Comparison of ENCODE assay signal across 8 cellular contexts in the genomic region with DNA sequence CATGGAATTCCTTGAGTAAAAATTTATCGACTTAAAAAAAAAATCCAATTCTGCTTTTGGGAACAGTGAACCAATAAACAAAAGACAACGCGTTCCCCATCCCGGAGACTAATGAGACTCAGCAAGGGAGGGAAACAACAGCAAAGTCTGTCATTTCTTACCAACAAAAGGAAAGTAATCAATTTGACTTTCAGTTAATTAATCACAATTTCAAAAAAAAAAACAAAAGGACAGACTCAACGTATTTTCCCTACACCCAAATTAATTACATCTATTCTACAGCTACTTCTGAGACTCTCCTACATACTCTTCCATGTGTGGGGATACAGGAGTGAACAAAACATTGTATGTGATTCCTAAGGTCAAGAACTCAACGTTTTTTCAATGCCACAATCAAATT. TPM values are rescaled to one million over a fixed set of nuclear protein-coding genes. Genes with fewer than 3 reads are reported as not detected.
DNase-seq lines count a peak whose midpoint lies in the region; ATAC-seq and TF ChIP-seq lines count a peak whose summit lies in the region.

No MANE protein-coding gene starts in this region.

- intact Hi-C loops in psoas muscle (cut with DNase I) = loop anchor here in 1 of 2 donors (5.0 to 10.0 kb wide), 2 partner anchors 37 to 130 kb away; partner anchors contain the start of gene FDX1

- H3K36me3 Mint-ChIP-seq in GM23338 (ENCODE audit: low read depth) = peaks cover under 1% of the 10 kb centered on the region; the same call in 1 of the 3 replicates

- no peak for TF ChIP-seq CTCF in GM23338 (conservative IDR thresholded peaks at IDR 0.05; ENCODE audit: low read depth in 2 of 2)
- no peak for TF ChIP-seq CTCF in epithelial cell of proximal tubule (conservative IDR thresholded peaks at IDR 0.05; ENCODE audit: low read depth, low read length)
- no peak for TF ChIP-seq CTCF in psoas muscle (IDR thresholded peaks at IDR 0.05)

- ATAC-seq in GM23338 (no peak), psoas muscle (no peak), GM21447 (IDR thresholded peaks at IDR 0.05; ENCODE audit: unreplicated experiment) (no peak), GM18907 (IDR thresholded peaks at IDR 0.05; ENCODE audit: unreplicated experiment) (no peak)

- no peak overlapping the region for H2AFZ ChIP-seq in GM23338

- H3K4me1 Mint-ChIP-seq in GM23338 = peaks cover 42% of the 10 kb centered on the region

- peak overlapping the region; percentile 95 for H3K4me2 ChIP-seq in GM23338

- peaks cover 3% of the 10 kb centered on the region for H3K27me3 Mint-ChIP-seq in GM23338 (ENCODE audit: insufficient read depth, low read depth, poor library complexity)

- H3K4me3 Mint-ChIP-seq in GM23338 = peak overlapping the region; percentile 87

- H3K4me3 ChIP-seq in GM23338 (peak overlapping the region; percentile 94), SJCRH30 (peak overlapping the region; percentile 97), epithelial cell of proximal tubule (ENCODE audit: low read depth, low read length) (peak overlapping the region; percentile 83), psoas muscle (peak overlapping the region; percentile 97)

- H3K27ac ChIP-seq in GM23338 (ENCODE audit: low read depth) = no peak overlapping the region
- no peak overlapping the region for H3K27ac ChIP-seq in SJCRH30
- peak overlapping the region; percentile 98 for H3K27ac ChIP-seq in psoas muscle

- no peaks in the 10 kb centered on the region for H3K9me2 ChIP-seq in GM23338 (ENCODE audit: insufficient read depth)

- H3K4me1 ChIP-seq in GM23338 (ENCODE audit: insufficient read depth) (peaks cover 21% of the 10 kb centered on the region), SJCRH30 (peaks cover 7% of the 10 kb centered on the region; the same call in 1 of the 2 replicates), psoas muscle (peaks cover 34% of the 10 kb centered on the region)

- no peak overlapping the region for H3K27ac Mint-ChIP-seq in GM23338

- no peak for DNase-seq in GM23338 (ENCODE audit: low spot score)
- DNase-seq in SJCRH30 = no peak
- no peak for DNase-seq in epithelial cell of proximal tubule (ENCODE audit: low read depth)
- DNase-seq in psoas muscle = no peak
- no peak for DNase-seq in GDM1 (lab: John Stamatoyannopoulos, UW)
- no peak for DNase-seq in NCI-H524 treated with DMSO at 0.1 percent for 48 hours (lab: John Stamatoyannopoulos, UW)

- no peaks in the 10 kb centered on the region; the same call in 2 of the 3 replicates for H3K9me3 Mint-ChIP-seq in GM23338

- H3F3A ChIP-seq in GM23338 (replicated peaks; ENCODE audit: low read depth) = 0 out of 2 replicates have a peak, but pooled peaks cover 3% of the 10 kb centered on the region

- H3K79me2 ChIP-seq in GM23338 (replicated peaks; ENCODE audit: insufficient read depth) = peaks cover 62% of the 10 kb centered on the region

- H4K20me1 ChIP-seq in GM23338 (replicated peaks; ENCODE audit: insufficient read depth) = peaks cover 13% of the 10 kb centered on the region; the same call in 1 of the 2 replicates

- H3K36me3 ChIP-seq in GM23338 (ENCODE audit: insufficient read depth) (no peaks in the 10 kb centered on the region), SJCRH30 (no peaks in the 10 kb centered on the region), psoas muscle (ENCODE audit: insufficient read depth in 1 of 2, low read depth in 1 of 2) (no peaks in the 10 kb centered on the region)

- WGBS in psoas muscle, 3 donors = 48 to 62% (median 59%) methylated on average over 6 of the region's 6 CpGs

- H3K9me3 ChIP-seq in SJCRH30 (replicated peaks) = no peaks in the 10 kb centered on the region
- no peaks in the 10 kb centered on the region for H3K9me3 ChIP-seq in psoas muscle

- H3K27me3 ChIP-seq in GM23338 (ENCODE audit: insufficient read depth) (no peaks in the 10 kb centered on the region), SJCRH30 (no peaks in the 10 kb centered on the region), psoas muscle (ENCODE audit: insufficient read depth in 3 of 3, low read length in 2 of 3) (no peaks in the 10 kb centered on the region)

TF ChIP-seq in GM23338, 12 proteins besides CTCF, POLR2A, EP300 and RAD21 (continues in another document):
- no peak for TF ChIP-seq JUNB (IDR thresholded peaks at IDR 0.05; ENCODE audit: unreplicated experiment)
- TF ChIP-seq ETS1 (IDR thresholded peaks at IDR 0.05) = no peak
- TF ChIP-seq REST (IDR thresholded peaks at IDR 0.05; ENCODE audit: unreplicated experiment) = no peak

RNA-seq across cellular contexts. Expression of gene RDX, which starts 1.9 kb away (rescaled TPM):
- total RNA-seq in GM23338 (2014; rRNA removed; shearing (Covaris generic)) = 43.2 and 45.2 TPM in 2 replicates
- 153 and 226 TPM in 2 replicates for polyA plus RNA-seq in GM23338 (2016; fragmentation: Nextera tagmentation; extraction: Ambion mirVana)
- total RNA-seq in SJCRH30 (2014; rRNA removed; shearing (Covaris generic)) = 85.8 and 97.9 TPM in 2 replicates
- total RNA-seq in epithelial cell of proximal tubule = 72.3 and 103 TPM in 2 replicates
- 100 to 1,000 TPM; 115 to 206 (median 144) TPM for total RNA-seq in psoas muscle
- 10 to 100 TPM; 27.8 to 63.4 (median 42.6) TPM for polyA plus RNA-seq in psoas muscle
